ENCODE assay signal across 8 cellular contexts in genomic region chr2:20224191-20224715, GRCh38. TPM values are rescaled to one million over a fixed set of nuclear protein-coding genes. Genes with fewer than 3 reads are reported as not detected.
A peak's percentile ranks its signal among the peaks of the same experiment; 100 is the strongest.
DNase-seq lines count a peak whose midpoint lies in the region; ATAC-seq and FAIRE-seq lines count a peak whose summit lies in the region.

No MANE protein-coding gene starts in this region.

- peaks cover 6% of the 10 kb centered on the region for H3K4me1 Mint-ChIP-seq in activated CD8-positive, alpha-beta memory T cell treated with anti-CD3 and anti-CD28 coated beads, Interleukin-2, amount 10 ng/mL, durations not matched to agents 7 days and 5 days

- DNase-seq in activated CD8-positive, alpha-beta memory T cell treated with anti-CD3 and anti-CD28 coated beads, Interleukin-2, amount 10 ng/mL, durations not matched to agents 7 days and 5 days: no peak
- no peak for DNase-seq in activated CD8-positive, alpha-beta memory T cell treated with anti-CD3 and anti-CD28 coated beads for 24 hours
- peak; percentile 54 for DNase-seq in NCI-H1105 (lab: John Stamatoyannopoulos, UW)
- DNase-seq in trophoblast cell: no peak
- no peak for DNase-seq in NCI-H524 treated with DMSO at 0.1 percent for 48 hours (lab: John Stamatoyannopoulos, UW)
- no peak for DNase-seq in GM19239 (ENCODE audit: insufficient read length, low spot score)

- peak; percentile 12 for ATAC-seq in activated CD8-positive, alpha-beta memory T cell treated with anti-CD3 and anti-CD28 coated beads, Interleukin-2, amount 10 ng/mL, durations not matched to agents 7 days and 5 days
- no peak for ATAC-seq in GM21717 (IDR thresholded peaks at IDR 0.05; ENCODE audit: unreplicated experiment)

- peaks cover 2% of the 10 kb centered on the region for H3K79me2 ChIP-seq in trophoblast cell (ENCODE audit: control insufficient read depth, insufficient read depth, low read length, poor library complexity)

- H2AFZ ChIP-seq in trophoblast cell (ENCODE audit: insufficient read depth, low read length, poor library complexity): peak overlapping the region; percentile 38

- peaks cover 0 to 2% of the 10 kb centered on the region in 2 donors for H3K36me3 ChIP-seq in esophagus (ENCODE audit: control insufficient read depth in 2 of 2, insufficient read depth in 2 of 2, low read length in 1 of 2)
- H3K36me3 ChIP-seq in trophoblast cell (ENCODE audit: control insufficient read depth in 1 of 2, insufficient read depth in 2 of 2, low read length in 2 of 2): peaks cover 0 to 2% of the 10 kb centered on the region in 2 experiments

- H3K27ac ChIP-seq in esophagus (ENCODE audit: low read depth in 2 of 2, low read length in 1 of 2) (peak overlapping the region; percentile 89 to 98), trophoblast cell (ENCODE audit: low read depth, low read length) (no peak overlapping the region)

- H3K4me1 ChIP-seq in esophagus (ENCODE audit: control insufficient read depth in 2 of 2, insufficient read depth in 2 of 2, low read length in 1 of 2) (peaks cover 0 to 15% of the 10 kb centered on the region in 2 donors), trophoblast cell (ENCODE audit: control insufficient read depth in 1 of 2, insufficient read depth in 2 of 2, low read length in 2 of 2) (peaks cover 5 to 7% of the 10 kb centered on the region in 2 experiments)

- peak overlapping the region; percentile 34 for H4K8ac ChIP-seq in trophoblast cell (ENCODE audit: low read depth, low read length)

- H3K18ac ChIP-seq in trophoblast cell (ENCODE audit: low read length): peak overlapping the region; percentile 25

- peak overlapping the region; percentile 99 for H3K4me2 ChIP-seq in trophoblast cell (ENCODE audit: low read length)

- no peak overlapping the region for H2AK5ac ChIP-seq in trophoblast cell (ENCODE audit: low read length)

- no peak overlapping the region for H3K4me3 Mint-ChIP-seq in activated CD8-positive, alpha-beta memory T cell treated with anti-CD3 and anti-CD28 coated beads, Interleukin-2, amount 10 ng/mL, durations not matched to agents 7 days and 5 days

- H3K79me1 ChIP-seq in trophoblast cell (ENCODE audit: low read length): peaks cover 11% of the 10 kb centered on the region

- CTCF ChIA-PET in activated CD8-positive, alpha-beta memory T cell treated with anti-CD3 and anti-CD28 coated beads, Interleukin-2, amount 10 ng/mL, durations not matched to agents 7 days and 5 days (lab: Charles Lee): interaction anchor here (1.2 to 2.7 kb wide), 5 partner anchors 14 to 88 kb away, joined by 3 to 14 read pairs (median 9); no protein-coding TSS in a partner anchor

- peak overlapping the region; percentile 33 for H4K91ac ChIP-seq in trophoblast cell (ENCODE audit: low read depth, low read length)

- H3K4me3 ChIP-seq in esophagus (ENCODE audit: low read depth in 1 of 2, low read length in 2 of 2) (peak overlapping the region; percentile 66 to 80), trophoblast cell (ENCODE audit: low read depth, low read length) (peak overlapping the region; percentile 68)

- no peaks in the 10 kb centered on the region for H3K36me3 Mint-ChIP-seq in activated CD8-positive, alpha-beta memory T cell treated with anti-CD3 and anti-CD28 coated beads, Interleukin-2, amount 10 ng/mL, durations not matched to agents 7 days and 5 days

- no peak overlapping the region for H3K27ac Mint-ChIP-seq in activated CD8-positive, alpha-beta memory T cell treated with anti-CD3 and anti-CD28 coated beads, Interleukin-2, amount 10 ng/mL, durations not matched to agents 7 days and 5 days

- H3K14ac ChIP-seq in trophoblast cell (ENCODE audit: low read length): peak overlapping the region; percentile 58

- no peak overlapping the region for H4K12ac ChIP-seq in trophoblast cell (ENCODE audit: low read depth, low read length)

- H3K9me3 ChIP-seq in esophagus (ENCODE audit: control insufficient read depth in 2 of 2, insufficient read depth in 1 of 2, low read depth in 1 of 2, low read length in 1 of 2) (no peaks in the 10 kb centered on the region), trophoblast cell (ENCODE audit: insufficient read depth, low read depth, low read length) (no peaks in the 10 kb centered on the region)

- 0 to 1% methylated on average over 38 to 67 of the region's 67 CpGs for WGBS in esophagus, 2 donors
- no CpG with 5 or more reads among the region's 67 CpGs for WGBS in trophoblast cell (ENCODE audit: extremely low coverage, insufficient coverage, insufficient read length)

- no peak for FAIRE-seq in GM19239 (lab: Jason Lieb, UNC)

- peak overlapping the region; percentile 10 for H2BK120ac ChIP-seq in trophoblast cell (ENCODE audit: insufficient read depth, low read length, poor library complexity)

- H3K4ac ChIP-seq in trophoblast cell (ENCODE audit: low read depth, low read length): peak overlapping the region; percentile 24

- peak overlapping the region; percentile 60 for H3K9ac ChIP-seq in trophoblast cell (ENCODE audit: low read length)

- no peaks in the 10 kb centered on the region for H3K27me3 ChIP-seq in esophagus (ENCODE audit: control insufficient read depth in 1 of 2, insufficient read depth in 2 of 2, low read length in 2 of 2)
- H3K27me3 ChIP-seq in trophoblast cell (ENCODE audit: insufficient read depth, low read length): peaks cover 16% of the 10 kb centered on the region

- H3K27me3 Mint-ChIP-seq in activated CD8-positive, alpha-beta memory T cell treated with anti-CD3 and anti-CD28 coated beads, Interleukin-2, amount 10 ng/mL, durations not matched to agents 7 days and 5 days: peaks cover 68% of the 10 kb centered on the region

- H3K23ac ChIP-seq in trophoblast cell (ENCODE audit: low read length): no peak overlapping the region

- H2BK5ac ChIP-seq in trophoblast cell (ENCODE audit: low read depth, low read length, poor library complexity): no peak overlapping the region

- H2BK12ac ChIP-seq in trophoblast cell (ENCODE audit: low read length): no peak overlapping the region

- H3K9me3 Mint-ChIP-seq in activated CD8-positive, alpha-beta memory T cell treated with anti-CD3 and anti-CD28 coated beads, Interleukin-2, amount 10 ng/mL, durations not matched to agents 7 days and 5 days (ENCODE audit: low read depth): no peaks in the 10 kb centered on the region

RNA-seq across cellular contexts. Expression of gene SDC1, which starts 0.7 kb away (rescaled TPM):
- total RNA-seq in activated CD8-positive, alpha-beta memory T cell treated with anti-CD3 and anti-CD28 coated beads, Interleukin-2, amount 10 ng/mL, durations not matched to agents 7 days and 5 days: under 1 TPM in 1 of 2 experiments, not detected in 1; 0.42 TPM
- 100 to 1,000 TPM; 239 to 334 TPM for polyA plus RNA-seq in esophagus
- polyA plus RNA-seq in trophoblast cell (2013): 402 and 444 TPM in 2 replicates
